Comparison of ENCODE assay signal across 2 cellular contexts in the genomic region with DNA sequence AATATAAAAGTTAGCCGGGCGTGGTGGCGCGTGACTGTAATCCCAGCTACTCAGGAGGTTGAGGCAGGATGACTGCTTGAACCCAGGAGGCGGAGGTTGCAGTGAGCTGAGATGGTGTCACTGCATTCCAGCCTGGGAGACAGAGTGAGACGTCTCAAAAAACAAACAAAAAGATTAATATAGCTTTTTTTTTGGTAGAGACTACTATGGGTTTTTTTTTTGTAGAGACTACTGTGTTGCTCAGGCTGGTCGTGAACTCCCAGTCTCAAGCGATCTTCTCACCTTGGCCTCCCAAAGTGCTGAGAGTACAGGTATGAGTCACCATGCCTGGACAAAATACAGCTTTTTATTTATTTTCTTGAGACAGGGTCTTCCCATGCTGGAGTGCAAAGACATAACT.
TF ChIP-seq lines count a peak whose summit lies in the region.

No MANE protein-coding gene starts in this region.

TF ChIP-seq in HCT116, 20 proteins besides CTCF, POLR2A, EP300 and RAD21:
- TF ChIP-seq CEBPB (IDR thresholded peaks at IDR 0.05; ENCODE audit: low read depth), result no peak
- TF ChIP-seq, protein P1, sequence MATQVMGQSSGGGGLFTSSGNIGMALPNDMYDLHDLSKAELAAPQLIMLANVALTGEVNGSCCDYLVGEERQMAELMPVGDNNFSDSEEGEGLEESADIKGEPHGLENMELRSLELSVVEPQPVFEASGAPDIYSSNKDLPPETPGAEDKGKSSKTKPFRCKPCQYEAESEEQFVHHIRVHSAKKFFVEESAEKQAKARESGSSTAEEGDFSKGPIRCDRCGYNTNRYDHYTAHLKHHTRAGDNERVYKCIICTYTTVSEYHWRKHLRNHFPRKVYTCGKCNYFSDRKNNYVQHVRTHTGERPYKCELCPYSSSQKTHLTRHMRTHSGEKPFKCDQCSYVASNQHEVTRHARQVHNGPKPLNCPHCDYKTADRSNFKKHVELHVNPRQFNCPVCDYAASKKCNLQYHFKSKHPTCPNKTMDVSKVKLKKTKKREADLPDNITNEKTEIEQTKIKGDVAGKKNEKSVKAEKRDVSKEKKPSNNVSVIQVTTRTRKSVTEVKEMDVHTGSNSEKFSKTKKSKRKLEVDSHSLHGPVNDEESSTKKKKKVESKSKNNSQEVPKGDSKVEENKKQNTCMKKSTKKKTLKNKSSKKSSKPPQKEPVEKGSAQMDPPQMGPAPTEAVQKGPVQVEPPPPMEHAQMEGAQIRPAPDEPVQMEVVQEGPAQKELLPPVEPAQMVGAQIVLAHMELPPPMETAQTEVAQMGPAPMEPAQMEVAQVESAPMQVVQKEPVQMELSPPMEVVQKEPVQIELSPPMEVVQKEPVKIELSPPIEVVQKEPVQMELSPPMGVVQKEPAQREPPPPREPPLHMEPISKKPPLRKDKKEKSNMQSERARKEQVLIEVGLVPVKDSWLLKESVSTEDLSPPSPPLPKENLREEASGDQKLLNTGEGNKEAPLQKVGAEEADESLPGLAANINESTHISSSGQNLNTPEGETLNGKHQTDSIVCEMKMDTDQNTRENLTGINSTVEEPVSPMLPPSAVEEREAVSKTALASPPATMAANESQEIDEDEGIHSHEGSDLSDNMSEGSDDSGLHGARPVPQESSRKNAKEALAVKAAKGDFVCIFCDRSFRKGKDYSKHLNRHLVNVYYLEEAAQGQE (IDR thresholded peaks at IDR 0.05; ENCODE audit: low read depth), result no peak
- 0 out of 2 replicates have a peak, but pooled peaks have one; percentile 6 for TF ChIP-seq JUND (IDR thresholded peaks at IDR 0.05)

TF ChIP-seq in GM12878, 131 proteins besides CTCF, POLR2A, EP300 and RAD21:
- TF ChIP-seq NR2F1 (conservative IDR thresholded peaks at IDR 0.05) (0 out of 2 replicates have a peak, but pooled peaks have one; percentile 18), KAT2A (conservative IDR thresholded peaks at IDR 0.05; ENCODE audit: control insufficient read depth, low read depth, low read length) (no peak), MTA2 (IDR thresholded peaks at IDR 0.05; ENCODE audit: low read depth) (peak; percentile 35; the same call in 1 of the 2 replicates), YBX1 (IDR thresholded peaks at IDR 0.05) (no peak), HDGF (IDR thresholded peaks at IDR 0.05) (0 out of 2 replicates have a peak, but pooled peaks have one; percentile 28), JUNB (IDR thresholded peaks at IDR 0.05) (peak; percentile 80)
- TF ChIP-seq, protein P2, sequence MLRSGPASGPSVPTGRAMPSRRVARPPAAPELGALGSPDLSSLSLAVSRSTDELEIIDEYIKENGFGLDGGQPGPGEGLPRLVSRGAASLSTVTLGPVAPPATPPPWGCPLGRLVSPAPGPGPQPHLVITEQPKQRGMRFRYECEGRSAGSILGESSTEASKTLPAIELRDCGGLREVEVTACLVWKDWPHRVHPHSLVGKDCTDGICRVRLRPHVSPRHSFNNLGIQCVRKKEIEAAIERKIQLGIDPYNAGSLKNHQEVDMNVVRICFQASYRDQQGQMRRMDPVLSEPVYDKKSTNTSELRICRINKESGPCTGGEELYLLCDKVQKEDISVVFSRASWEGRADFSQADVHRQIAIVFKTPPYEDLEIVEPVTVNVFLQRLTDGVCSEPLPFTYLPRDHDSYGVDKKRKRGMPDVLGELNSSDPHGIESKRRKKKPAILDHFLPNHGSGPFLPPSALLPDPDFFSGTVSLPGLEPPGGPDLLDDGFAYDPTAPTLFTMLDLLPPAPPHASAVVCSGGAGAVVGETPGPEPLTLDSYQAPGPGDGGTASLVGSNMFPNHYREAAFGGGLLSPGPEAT (IDR thresholded peaks at IDR 0.05; ENCODE audit: low read depth), result 0 out of 2 replicates have a peak, but pooled peaks have one; percentile 19
TF ChIP-seq in GM12878: peak in this region for 5.
